In the genomic region with DNA sequence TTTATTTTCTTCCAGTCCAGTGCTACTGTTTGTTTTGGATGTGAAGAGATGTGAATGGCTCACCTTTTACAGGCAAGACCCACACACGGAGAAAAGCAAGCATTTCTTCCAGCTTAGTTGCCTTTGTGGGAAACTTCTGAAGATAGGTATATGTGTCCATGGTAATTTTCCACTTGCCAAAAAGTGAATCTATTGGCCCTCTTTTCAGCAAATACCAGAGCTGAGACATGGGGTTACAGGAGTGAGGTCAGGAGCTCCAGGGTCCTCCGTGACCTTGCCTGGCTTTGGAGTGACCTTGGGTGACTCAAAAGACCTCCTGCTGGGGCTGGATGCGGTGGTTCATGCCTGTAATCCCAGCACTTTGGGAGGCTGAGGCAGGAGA, we compare ENCODE assay signal across 1 cellular context.
TF ChIP-seq lines count a peak whose summit lies in the region.

No MANE protein-coding gene starts in this region.

TF ChIP-seq in HEK293, 187 proteins besides CTCF, POLR2A, EP300 and RAD21 (continued from another document):
- TF ChIP-seq, protein P1, sequence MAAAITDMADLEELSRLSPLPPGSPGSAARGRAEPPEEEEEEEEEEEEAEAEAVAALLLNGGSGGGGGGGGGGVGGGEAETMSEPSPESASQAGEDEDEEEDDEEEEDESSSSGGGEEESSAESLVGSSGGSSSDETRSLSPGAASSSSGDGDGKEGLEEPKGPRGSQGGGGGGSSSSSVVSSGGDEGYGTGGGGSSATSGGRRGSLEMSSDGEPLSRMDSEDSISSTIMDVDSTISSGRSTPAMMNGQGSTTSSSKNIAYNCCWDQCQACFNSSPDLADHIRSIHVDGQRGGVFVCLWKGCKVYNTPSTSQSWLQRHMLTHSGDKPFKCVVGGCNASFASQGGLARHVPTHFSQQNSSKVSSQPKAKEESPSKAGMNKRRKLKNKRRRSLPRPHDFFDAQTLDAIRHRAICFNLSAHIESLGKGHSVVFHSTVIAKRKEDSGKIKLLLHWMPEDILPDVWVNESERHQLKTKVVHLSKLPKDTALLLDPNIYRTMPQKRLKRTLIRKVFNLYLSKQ (tag by site-specific recombination; IDR thresholded peaks at IDR 0.05; ENCODE audit: borderline replicate concordance) = no peak
- no peak for TF ChIP-seq ZNF585B (tag by site-specific recombination; IDR thresholded peaks at IDR 0.05)
